ENCODE assay signal across 8 cellular contexts in the genomic region with DNA sequence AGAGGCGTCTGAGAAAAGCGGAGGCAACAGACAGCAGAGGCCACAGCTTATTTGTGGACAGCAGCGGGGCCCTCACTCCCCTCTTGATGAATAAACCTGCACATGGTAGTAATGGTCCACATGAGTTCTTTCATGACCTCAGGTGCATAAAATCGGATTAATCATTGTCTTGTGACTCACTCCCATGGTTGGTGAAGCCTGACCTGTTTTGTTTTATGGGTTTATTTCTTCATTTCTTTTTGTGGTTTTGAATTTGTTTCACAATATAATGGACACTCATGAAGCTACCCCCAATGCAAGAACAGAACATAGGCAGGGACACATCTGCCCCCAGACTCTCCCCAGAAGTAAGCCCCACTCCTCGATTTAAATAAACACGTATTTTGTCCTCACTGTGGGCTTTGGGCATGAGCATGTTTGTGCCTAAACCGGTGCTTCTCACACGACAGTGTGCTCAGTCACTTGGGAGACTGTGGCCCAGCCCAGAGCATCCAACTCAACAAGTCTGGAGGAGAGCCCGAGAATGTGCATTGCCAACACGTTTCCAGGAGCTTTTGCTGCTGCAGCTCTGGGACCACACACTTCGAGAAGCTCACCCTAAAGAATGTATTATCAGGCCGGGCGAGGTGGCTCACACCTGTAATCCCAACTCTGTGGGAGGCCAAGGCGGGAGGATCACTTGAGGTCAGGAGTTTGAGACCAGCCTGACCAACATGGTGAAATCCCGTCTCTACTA.
DNase-seq lines count a peak whose midpoint lies in the region; ATAC-seq and TF ChIP-seq lines count a peak whose summit lies in the region.

No MANE protein-coding gene starts in this region.

- H3K27ac Mint-ChIP-seq in activated CD4-positive, alpha-beta T cell treated with anti-CD3 and anti-CD28 coated beads, Interleukin-2, amount 10 ng/mL, durations not matched to agents 24 days and 14 days = no peak overlapping the region

- no peaks in the 10 kb centered on the region for H3K9me3 Mint-ChIP-seq in activated CD4-positive, alpha-beta T cell treated with anti-CD3 and anti-CD28 coated beads, Interleukin-2, amount 10 ng/mL, durations not matched to agents 24 days and 14 days

- TF ChIP-seq POLR2A in body of pancreas (IDR thresholded peaks at IDR 0.05) = no peak

- WGBS in body of pancreas, 2 donors = 68 to 71% methylated on average over 15 of the region's 15 CpGs

- H3K27me3 ChIP-seq in body of pancreas (no peaks in the 10 kb centered on the region), mucosa of stomach (ENCODE audit: control insufficient read depth, insufficient read depth, low read length) (no peaks in the 10 kb centered on the region)

- H3K27ac ChIP-seq in body of pancreas = peak overlapping the region; percentile 79 to 85 (median 83)

- H3K4me1 Mint-ChIP-seq in activated CD4-positive, alpha-beta T cell treated with anti-CD3 and anti-CD28 coated beads, Interleukin-2, amount 10 ng/mL, durations not matched to agents 24 days and 14 days = peaks cover 12% of the 10 kb centered on the region

- H3K9me3 ChIP-seq in body of pancreas = no peaks in the 10 kb centered on the region
- no peaks in the 10 kb centered on the region for H3K9me3 ChIP-seq in mucosa of stomach (ENCODE audit: control insufficient read depth, low read length)

- no peak overlapping the region for H3K4me3 ChIP-seq in body of pancreas
- no peak overlapping the region for H3K4me3 ChIP-seq in mucosa of stomach (ENCODE audit: low read length)

- H3K27me3 Mint-ChIP-seq in activated CD4-positive, alpha-beta T cell treated with anti-CD3 and anti-CD28 coated beads, Interleukin-2, amount 10 ng/mL, durations not matched to agents 24 days and 14 days = peaks cover 15% of the 10 kb centered on the region

- H3K36me3 Mint-ChIP-seq in activated CD4-positive, alpha-beta T cell treated with anti-CD3 and anti-CD28 coated beads, Interleukin-2, amount 10 ng/mL, durations not matched to agents 24 days and 14 days (ENCODE audit: low read depth) = no peaks in the 10 kb centered on the region

- H3K4me3 Mint-ChIP-seq in activated CD4-positive, alpha-beta T cell treated with anti-CD3 and anti-CD28 coated beads, Interleukin-2, amount 10 ng/mL, durations not matched to agents 24 days and 14 days = no peak overlapping the region

- in situ Hi-C loops in Caki2 (cut with HindIII; ENCODE audit: low pct_unique_long_range_greater_than_20kb, low sequenced_read_pairs) = no loop called here

- ATAC-seq in HG03354 (IDR thresholded peaks at IDR 0.05; ENCODE audit: poor library complexity, severe bottlenecking, unreplicated experiment) (peak; percentile 69), body of pancreas (peak; percentile 54)

- DNase-seq in Caki2 (ENCODE audit: low read depth) (peak; percentile 99), body of pancreas (peak in 1 of 4 donors; percentile 52), T-helper 2 cell (no peak), ecto neural progenitor cell (ENCODE audit: low spot score) (no peak), OCI-M2 (lab: John Stamatoyannopoulos, UW; ENCODE audit: unreplicated experiment) (no peak)
- no peak for DNase-seq in activated CD4-positive, alpha-beta T cell treated with anti-CD3 and anti-CD28 coated beads, Interleukin-2, amount 10 ng/mL, durations not matched to agents 24 days and 14 days

- no peak for TF ChIP-seq CTCF in body of pancreas (IDR thresholded peaks at IDR 0.05)

- intact Hi-C loops in body of pancreas (cut with DNase I) = no loop called here
- intact Hi-C loops in activated CD4-positive, alpha-beta T cell treated with anti-CD3 and anti-CD28 coated beads, Interleukin-2, amount 10 ng/mL, durations not matched to agents 24 days and 14 days (cut with micrococcal nuclease) = no loop called here

- H3K4me1 ChIP-seq in body of pancreas (peaks cover 44% of the 10 kb centered on the region), mucosa of stomach (ENCODE audit: control insufficient read depth, insufficient read depth, low read length) (peaks cover 20% of the 10 kb centered on the region)

- H3K9ac ChIP-seq in mucosa of stomach (ENCODE audit: low read length) = peak overlapping the region; percentile 15

- H3K36me3 ChIP-seq in body of pancreas (replicated peaks in 1 of 2; ENCODE audit: insufficient read depth in 1 of 2, low read depth in 2 of 2) (no peaks in the 10 kb centered on the region), mucosa of stomach (ENCODE audit: control insufficient read depth, insufficient read depth, low read length) (no peaks in the 10 kb centered on the region)
